Comparison of ENCODE assay signal across 8 cellular contexts in the genomic region with DNA sequence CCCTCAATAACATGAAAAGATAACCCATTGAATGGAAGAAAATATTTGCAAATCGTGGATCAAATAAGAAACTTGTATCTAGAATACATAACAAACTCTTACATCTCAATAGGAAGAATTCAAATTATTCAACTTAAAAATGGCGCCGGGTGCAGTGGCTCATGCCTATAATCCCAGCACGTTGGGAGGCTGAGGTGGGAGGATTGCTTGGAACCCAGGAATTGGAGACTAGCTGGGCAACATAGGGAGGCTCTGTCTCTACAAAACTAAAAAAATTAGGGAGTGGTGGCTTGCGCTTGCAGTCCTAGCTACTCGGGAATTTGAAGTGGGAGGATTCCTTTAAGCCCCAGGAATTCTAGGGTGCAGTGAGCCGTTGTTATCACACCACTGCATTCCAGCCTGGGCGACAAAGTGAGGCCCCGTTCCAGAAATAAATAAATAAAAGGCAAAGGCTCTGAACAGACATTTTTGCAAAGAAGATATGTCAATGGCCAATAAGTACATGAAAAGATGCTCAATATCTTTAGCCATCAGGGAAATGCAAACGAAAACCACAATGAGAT.
"Had no signal": no experiment of that assay in that cellular context is flagged by ENCODE, and none has a peak within 500 bp of the region (broad histone marks: within the 10 kb centered on the region; RNA-seq: fewer than 3 reads in every experiment).

No MANE protein-coding gene starts in this region.

- H3K27ac Mint-ChIP-seq: HFFc6, IgD-negative memory B cell had no signal

- H3K4me3 Mint-ChIP-seq: HFFc6, IgD-negative memory B cell had no signal

- ATAC-seq: HCT116, HepG2 had no signal

- H3K4me1 Mint-ChIP-seq: IgD-negative memory B cell had no signal

- H3K9me3 Mint-ChIP-seq: HFFc6, IgD-negative memory B cell had no signal

- DNase-seq: GM23248, GOT3, H7, HFFc6, KG1 had no signal
